ENCODE assay signal across 1 cellular context in genomic region chr3:183158552-183159006, GRCh38.
TF ChIP-seq lines count a peak whose summit lies in the region.

No MANE protein-coding gene starts in this region.

TF ChIP-seq in GM12878, 131 proteins besides CTCF, POLR2A, EP300 and RAD21 (continued from another document and continues in another):
- TF ChIP-seq SP1 (IDR thresholded peaks at IDR 0.05; ENCODE audit: low read depth, low read length), result peak; percentile 37
- TF ChIP-seq, protein P1, sequence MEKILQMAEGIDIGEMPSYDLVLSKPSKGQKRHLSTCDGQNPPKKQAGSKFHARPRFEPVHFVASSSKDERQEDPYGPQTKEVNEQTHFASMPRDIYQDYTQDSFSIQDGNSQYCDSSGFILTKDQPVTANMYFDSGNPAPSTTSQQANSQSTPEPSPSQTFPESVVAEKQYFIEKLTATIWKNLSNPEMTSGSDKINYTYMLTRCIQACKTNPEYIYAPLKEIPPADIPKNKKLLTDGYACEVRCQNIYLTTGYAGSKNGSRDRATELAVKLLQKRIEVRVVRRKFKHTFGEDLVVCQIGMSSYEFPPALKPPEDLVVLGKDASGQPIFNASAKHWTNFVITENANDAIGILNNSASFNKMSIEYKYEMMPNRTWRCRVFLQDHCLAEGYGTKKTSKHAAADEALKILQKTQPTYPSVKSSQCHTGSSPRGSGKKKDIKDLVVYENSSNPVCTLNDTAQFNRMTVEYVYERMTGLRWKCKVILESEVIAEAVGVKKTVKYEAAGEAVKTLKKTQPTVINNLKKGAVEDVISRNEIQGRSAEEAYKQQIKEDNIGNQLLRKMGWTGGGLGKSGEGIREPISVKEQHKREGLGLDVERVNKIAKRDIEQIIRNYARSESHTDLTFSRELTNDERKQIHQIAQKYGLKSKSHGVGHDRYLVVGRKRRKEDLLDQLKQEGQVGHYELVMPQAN (conservative IDR thresholded peaks at IDR 0.05), result no peak
- no peak for TF ChIP-seq SUZ12 (IDR thresholded peaks at IDR 0.05; ENCODE audit: unreplicated experiment)
- TF ChIP-seq ZZZ3 (IDR thresholded peaks at IDR 0.05; ENCODE audit: control insufficient read depth, insufficient read length, low read depth), result no peak
- TF ChIP-seq ATF7 (IDR thresholded peaks at IDR 0.05; ENCODE audit: low read depth), result peak; percentile 95
- TF ChIP-seq MEF2A (IDR thresholded peaks at IDR 0.05; ENCODE audit: insufficient read depth, low read depth, low read length), result peak; percentile 34; the same call in 1 of the 2 replicates
- TF ChIP-seq SUPT20H (IDR thresholded peaks at IDR 0.05; ENCODE audit: borderline replicate concordance, control insufficient read depth, low read depth, low read length), result no peak
- TF ChIP-seq FOS (IDR thresholded peaks at IDR 0.05; ENCODE audit: borderline replicate concordance, extremely low read depth, insufficient read length), result no peak
- peak; percentile 61; the same call in 1 of the 2 replicates for TF ChIP-seq BMI1 (IDR thresholded peaks at IDR 0.05; ENCODE audit: borderline replicate concordance)
- TF ChIP-seq, protein P2, sequence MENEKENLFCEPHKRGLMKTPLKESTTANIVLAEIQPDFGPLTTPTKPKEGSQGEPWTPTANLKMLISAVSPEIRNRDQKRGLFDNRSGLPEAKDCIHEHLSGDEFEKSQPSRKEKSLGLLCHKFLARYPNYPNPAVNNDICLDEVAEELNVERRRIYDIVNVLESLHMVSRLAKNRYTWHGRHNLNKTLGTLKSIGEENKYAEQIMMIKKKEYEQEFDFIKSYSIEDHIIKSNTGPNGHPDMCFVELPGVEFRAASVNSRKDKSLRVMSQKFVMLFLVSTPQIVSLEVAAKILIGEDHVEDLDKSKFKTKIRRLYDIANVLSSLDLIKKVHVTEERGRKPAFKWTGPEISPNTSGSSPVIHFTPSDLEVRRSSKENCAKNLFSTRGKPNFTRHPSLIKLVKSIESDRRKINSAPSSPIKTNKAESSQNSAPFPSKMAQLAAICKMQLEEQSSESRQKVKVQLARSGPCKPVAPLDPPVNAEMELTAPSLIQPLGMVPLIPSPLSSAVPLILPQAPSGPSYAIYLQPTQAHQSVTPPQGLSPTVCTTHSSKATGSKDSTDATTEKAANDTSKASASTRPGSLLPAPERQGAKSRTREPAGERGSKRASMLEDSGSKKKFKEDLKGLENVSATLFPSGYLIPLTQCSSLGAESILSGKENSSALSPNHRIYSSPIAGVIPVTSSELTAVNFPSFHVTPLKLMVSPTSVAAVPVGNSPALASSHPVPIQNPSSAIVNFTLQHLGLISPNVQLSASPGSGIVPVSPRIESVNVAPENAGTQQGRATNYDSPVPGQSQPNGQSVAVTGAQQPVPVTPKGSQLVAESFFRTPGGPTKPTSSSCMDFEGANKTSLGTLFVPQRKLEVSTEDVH (IDR thresholded peaks at IDR 0.05; ENCODE audit: low read depth, partially characterized antibody), result peak; percentile 77
- TF ChIP-seq MYC (IDR thresholded peaks at IDR 0.05; ENCODE audit: insufficient read depth, insufficient read length, insufficient replicate concordance, low read length, severe bottlenecking), result no peak
- no peak; the same call in 1 of the 2 replicates for TF ChIP-seq TCF7 (IDR thresholded peaks at IDR 0.05; ENCODE audit: borderline replicate concordance)
- peak; percentile 78; the same call in 1 of the 2 replicates for TF ChIP-seq ZBED1 (IDR thresholded peaks at IDR 0.05; ENCODE audit: borderline replicate concordance)
- no peak for TF ChIP-seq KAT2A (conservative IDR thresholded peaks at IDR 0.05; ENCODE audit: control insufficient read depth, low read depth, low read length)
- TF ChIP-seq JUND (IDR thresholded peaks at IDR 0.05; ENCODE audit: low read depth, low read length), result peak; percentile 92
- peak; percentile 72 for TF ChIP-seq MXI1 (IDR thresholded peaks at IDR 0.05; ENCODE audit: low read depth, low read length)
- no peak for TF ChIP-seq REST (IDR thresholded peaks at IDR 0.05; ENCODE audit: low read depth, low read length)
- TF ChIP-seq SMAD1 (IDR thresholded peaks at IDR 0.05; ENCODE audit: low read depth, partially characterized antibody), result peak; percentile 91
- peak; percentile 99 for TF ChIP-seq MEF2B (IDR thresholded peaks at IDR 0.05; ENCODE audit: partially characterized antibody, poor library complexity, severe bottlenecking)
- TF ChIP-seq ZNF592 (IDR thresholded peaks at IDR 0.05), result no peak
- TF ChIP-seq EGR1 (IDR thresholded peaks at IDR 0.05; ENCODE audit: borderline replicate concordance in 1 of 2, low read depth in 2 of 2, low read length in 2 of 2), result peak in 1 of 2 experiments; percentile 62; a peak in 1 of 3 replicates
- TF ChIP-seq CHD4 (IDR thresholded peaks at IDR 0.05), result 0 out of 2 replicates have a peak, but pooled peaks have one; percentile 40
- peak; percentile 81; the same call in 1 of the 2 replicates for TF ChIP-seq SMARCA5 (IDR thresholded peaks at IDR 0.05)
- TF ChIP-seq, protein P3, sequence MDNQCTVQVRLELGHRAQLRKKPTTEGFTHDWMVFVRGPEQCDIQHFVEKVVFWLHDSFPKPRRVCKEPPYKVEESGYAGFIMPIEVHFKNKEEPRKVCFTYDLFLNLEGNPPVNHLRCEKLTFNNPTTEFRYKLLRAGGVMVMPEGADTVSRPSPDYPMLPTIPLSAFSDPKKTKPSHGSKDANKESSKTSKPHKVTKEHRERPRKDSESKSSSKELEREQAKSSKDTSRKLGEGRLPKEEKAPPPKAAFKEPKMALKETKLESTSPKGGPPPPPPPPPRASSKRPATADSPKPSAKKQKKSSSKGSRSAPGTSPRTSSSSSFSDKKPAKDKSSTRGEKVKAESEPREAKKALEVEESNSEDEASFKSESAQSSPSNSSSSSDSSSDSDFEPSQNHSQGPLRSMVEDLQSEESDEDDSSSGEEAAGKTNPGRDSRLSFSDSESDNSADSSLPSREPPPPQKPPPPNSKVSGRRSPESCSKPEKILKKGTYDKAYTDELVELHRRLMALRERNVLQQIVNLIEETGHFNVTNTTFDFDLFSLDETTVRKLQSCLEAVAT (IDR thresholded peaks at IDR 0.05), result peak; percentile 85
- no peak for TF ChIP-seq LARP7 (IDR thresholded peaks at IDR 0.05)
- TF ChIP-seq, protein P4, sequence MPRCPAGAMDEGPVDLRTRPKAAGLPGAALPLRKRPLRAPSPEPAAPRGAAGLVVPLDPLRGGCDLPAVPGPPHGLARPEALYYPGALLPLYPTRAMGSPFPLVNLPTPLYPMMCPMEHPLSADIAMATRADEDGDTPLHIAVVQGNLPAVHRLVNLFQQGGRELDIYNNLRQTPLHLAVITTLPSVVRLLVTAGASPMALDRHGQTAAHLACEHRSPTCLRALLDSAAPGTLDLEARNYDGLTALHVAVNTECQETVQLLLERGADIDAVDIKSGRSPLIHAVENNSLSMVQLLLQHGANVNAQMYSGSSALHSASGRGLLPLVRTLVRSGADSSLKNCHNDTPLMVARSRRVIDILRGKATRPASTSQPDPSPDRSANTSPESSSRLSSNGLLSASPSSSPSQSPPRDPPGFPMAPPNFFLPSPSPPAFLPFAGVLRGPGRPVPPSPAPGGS (IDR thresholded peaks at IDR 0.05; ENCODE audit: borderline replicate concordance, insufficient read depth, low read depth, low read length, poor library complexity, severe bottlenecking), result peak; percentile 95
- peak; percentile 15; the same call in 1 of the 2 replicates for TF ChIP-seq ESRRA (IDR thresholded peaks at IDR 0.05; ENCODE audit: low read length)
- TF ChIP-seq TBL1XR1 (IDR thresholded peaks at IDR 0.05; ENCODE audit: low read depth, low read length), result 0 out of 2 replicates have a peak, but pooled peaks have one; percentile 55
- peak; percentile 89 for TF ChIP-seq NFIC (IDR thresholded peaks at IDR 0.05; ENCODE audit: low read depth, low read length)
- no peak for TF ChIP-seq BCLAF1 (IDR thresholded peaks at IDR 0.05)
- no peak for TF ChIP-seq TARDBP (IDR thresholded peaks at IDR 0.05; ENCODE audit: borderline replicate concordance)
- TF ChIP-seq, protein P5, sequence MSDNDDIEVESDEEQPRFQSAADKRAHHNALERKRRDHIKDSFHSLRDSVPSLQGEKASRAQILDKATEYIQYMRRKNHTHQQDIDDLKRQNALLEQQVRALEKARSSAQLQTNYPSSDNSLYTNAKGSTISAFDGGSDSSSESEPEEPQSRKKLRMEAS (IDR thresholded peaks at IDR 0.05; ENCODE audit: low read depth, low read length), result no peak
- TF ChIP-seq POLR2AphosphoS2 (IDR thresholded peaks at IDR 0.05; ENCODE audit: low read depth, low read length), result no peak
- peak; percentile 65 to 70 for TF ChIP-seq BHLHE40 (IDR thresholded peaks at IDR 0.05; ENCODE audit: borderline replicate concordance in 1 of 2, low read depth in 2 of 2, low read length in 1 of 2)
- peak; percentile 85 for TF ChIP-seq JUNB (IDR thresholded peaks at IDR 0.05)
- TF ChIP-seq ZBTB33 (IDR thresholded peaks at IDR 0.05), result no peak
